30 cellular contexts compared by ENCODE assay signal in the genomic region with DNA sequence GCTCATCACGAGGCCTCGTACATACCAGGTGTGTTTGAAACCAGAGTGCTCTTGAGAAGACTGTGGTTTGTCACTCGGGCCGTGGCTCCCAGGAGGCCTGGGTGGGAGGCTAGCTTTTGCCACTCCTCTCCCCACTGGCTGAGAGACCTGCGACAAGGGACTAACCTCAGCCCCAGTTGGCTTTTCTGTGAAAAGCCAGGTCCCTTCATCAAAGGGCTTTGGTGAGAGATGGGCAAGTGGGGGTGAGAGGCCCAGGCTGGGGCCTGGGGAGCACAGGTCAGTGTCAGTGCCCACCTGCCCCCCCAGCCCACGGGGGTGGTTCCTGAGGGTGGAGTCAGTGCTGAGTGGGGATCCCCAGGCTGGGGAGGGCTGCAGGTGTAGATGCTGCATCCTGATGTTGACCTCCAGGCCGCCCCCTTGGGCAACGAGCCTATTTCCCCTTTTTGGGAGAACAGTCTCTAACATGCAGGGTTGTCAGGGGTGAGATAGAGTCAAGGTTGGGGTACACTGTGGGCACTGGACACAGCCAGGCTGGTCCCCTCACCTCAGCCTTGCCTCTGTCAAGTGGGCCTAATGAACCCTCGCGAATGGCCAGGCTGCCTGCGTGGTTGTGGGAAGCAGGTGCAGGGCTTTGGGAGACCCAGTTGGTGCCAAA. TPM values are rescaled to one million over a fixed set of nuclear protein-coding genes. Genes with fewer than 3 reads are reported as not detected.
A peak's percentile ranks its signal among the peaks of the same experiment; 100 is the strongest.
DNase-seq lines count a peak whose midpoint lies in the region; ATAC-seq, FAIRE-seq and TF ChIP-seq lines count a peak whose summit lies in the region.
"Had no signal": no experiment of that assay in that cellular context is flagged by ENCODE, and none has a peak within 500 bp of the region (broad histone marks: within the 10 kb centered on the region; RNA-seq: fewer than 3 reads in every experiment).

No MANE protein-coding gene starts in this region.

- intact Hi-C loops in HepG2 (cut with micrococcal nuclease; ENCODE audit: unreplicated experiment) = no loop called here
- intact Hi-C loops in OCI-LY7 (cut with micrococcal nuclease; ENCODE audit: unreplicated experiment) = no loop called here

- no peak overlapping the region for H3K9ac ChIP-seq in SK-N-SH
- no peak overlapping the region for H3K9ac ChIP-seq in HepG2 (ENCODE audit: insufficient read depth, low read depth, low read length)

- peaks cover 10% of the 10 kb centered on the region for H3F3A ChIP-seq in SK-N-SH (replicated peaks; ENCODE audit: insufficient read depth)

- in situ Hi-C loops in HepG2 (cut with HindIII; ENCODE audit: extremely low pct_ligation_motif_present, low pct_unique_long_range_greater_than_20kb) = no loop called here

- peaks cover 21 to 27% of the 10 kb centered on the region in 2 experiments for H3K36me3 ChIP-seq in SK-N-SH (replicated peaks in 1 of 2; ENCODE audit: control insufficient read depth in 1 of 2, insufficient read depth in 2 of 2, low read length in 1 of 2)
- peaks cover 15 to 44% of the 10 kb centered on the region in 2 experiments for H3K36me3 ChIP-seq in HepG2 (replicated peaks in 1 of 2; ENCODE audit: control insufficient read depth in 1 of 2, insufficient read depth in 2 of 2, low read length in 2 of 2)
- H3K36me3 ChIP-seq in OCI-LY7 (ENCODE audit: insufficient read depth, low read length) = peaks cover 86% of the 10 kb centered on the region

- no peak for FAIRE-seq in HepG2 (lab: Jason Lieb, UNC)
- FAIRE-seq: GM12892 had no signal

- no peak overlapping the region for H3K27ac Mint-ChIP-seq in stimulated activated effector memory CD8-positive, alpha-beta T cell treated with anti-CD3 and anti-CD28 coated beads, Interleukin-12 subunit alpha, Interleukin-12 subunit beta, amount 100 ng/mL, for 72 hours

- POLR2A ChIA-PET in SK-N-SH (lab: Yijun Ruan, JAX) = interaction anchor here (1.1 kb wide), 1 partner anchor 10 kb away, joined by 3 read pairs; a partner anchor contains a TSS
- POLR2A ChIA-PET in HepG2 (lab: Yijun Ruan, JAX) = no interaction called here
- POLR2A ChIA-PET in OCI-LY7 (lab: Charles Lee) = no interaction called here

- H3K4me3 ChIP-seq in SK-N-SH (ENCODE audit: low read depth in 2 of 2, low read length in 1 of 2) (no peak overlapping the region), NB4 (ENCODE audit: low read depth, low read length) (no peak overlapping the region), HepG2 (replicated peaks in 1 of 3; ENCODE audit: insufficient read depth in 1 of 3, low read depth in 2 of 3, low read length in 3 of 3) (no peak overlapping the region), OCI-LY7 (ENCODE audit: low read depth, low read length, poor library complexity, severe bottlenecking) (no peak overlapping the region)
- H3K4me3 ChIP-seq: PC-9 had no signal

- H3K4me2 ChIP-seq in SK-N-SH = no peak overlapping the region
- no peak overlapping the region for H3K4me2 ChIP-seq in HepG2 (ENCODE audit: low read depth, low read length)
- no peak overlapping the region for H3K4me2 ChIP-seq in OCI-LY7 (ENCODE audit: low read length)
- H3K4me2 ChIP-seq: PC-9 had no signal

- H3K9me3 Mint-ChIP-seq in stimulated activated effector memory CD8-positive, alpha-beta T cell treated with anti-CD3 and anti-CD28 coated beads, Interleukin-12 subunit alpha, Interleukin-12 subunit beta, amount 100 ng/mL, for 72 hours = no peaks in the 10 kb centered on the region
- H3K9me3 Mint-ChIP-seq: CD4-positive, CD25-positive, alpha-beta regulatory T cell had no signal

- WGBS in SK-N-SH (ENCODE audit: low lambda C conversion rate) = 100% methylated on average over 4 of the region's 11 CpGs
- WGBS in HepG2 (ENCODE audit: low lambda C conversion rate) = 92% methylated on average over 2 of the region's 11 CpGs

- H4K20me1 ChIP-seq in SK-N-SH (ENCODE audit: insufficient read depth) (no peaks in the 10 kb centered on the region), HepG2 (ENCODE audit: insufficient read depth, low read length) (no peaks in the 10 kb centered on the region), OCI-LY7 (ENCODE audit: insufficient read depth, low read length) (no peaks in the 10 kb centered on the region)

- no peak for TF ChIP-seq EP300 in SK-N-SH (IDR thresholded peaks at IDR 0.05; ENCODE audit: borderline replicate concordance in 1 of 2, low read depth in 1 of 2, low read length in 1 of 2)
- no peak for TF ChIP-seq EP300 in HepG2 (IDR thresholded peaks at IDR 0.05; ENCODE audit: low read depth in 2 of 2, low read length in 2 of 2)
- TF ChIP-seq EP300 in HepG2 (CRISPR knock-in tag; IDR thresholded peaks at IDR 0.05; ENCODE audit: borderline replicate concordance) = no peak

- peaks cover 8% of the 10 kb centered on the region; the same call in 1 of the 2 replicates for H3K79me2 ChIP-seq in SK-N-SH (ENCODE audit: insufficient read depth)
- H3K79me2 ChIP-seq in HepG2 (ENCODE audit: insufficient read depth, low read length) = no peaks in the 10 kb centered on the region
- no peaks in the 10 kb centered on the region for H3K79me2 ChIP-seq in OCI-LY7 (ENCODE audit: insufficient read depth, low read depth, low read length)

- H3K27ac ChIP-seq in SK-N-SH (ENCODE audit: low read depth in 2 of 2, low read length in 1 of 2) (no peak overlapping the region), HepG2 (ENCODE audit: extremely low read length, insufficient read depth, low read length) (no peak overlapping the region), OCI-LY7 (ENCODE audit: low read depth, low read length, poor library complexity, severe bottlenecking) (no peak overlapping the region)
- H3K27ac ChIP-seq: 22Rv1, PC-9 had no signal

- H3K36me3 Mint-ChIP-seq in stimulated activated effector memory CD8-positive, alpha-beta T cell treated with anti-CD3 and anti-CD28 coated beads, Interleukin-12 subunit alpha, Interleukin-12 subunit beta, amount 100 ng/mL, for 72 hours = peaks cover 88% of the 10 kb centered on the region

- no peaks in the 10 kb centered on the region for H3K9me3 ChIP-seq in SK-N-SH
- H3K9me3 ChIP-seq in HepG2 (ENCODE audit: low read length) = no peaks in the 10 kb centered on the region
- H3K9me3 ChIP-seq in OCI-LY7 (ENCODE audit: low read length) = no peaks in the 10 kb centered on the region

- no peaks in the 10 kb centered on the region for H3K9me2 ChIP-seq in SK-N-SH
- H3K9me2 ChIP-seq in OCI-LY7 (ENCODE audit: insufficient read depth, low read length) = no peaks in the 10 kb centered on the region

- BruUV-seq in HepG2 (replicated peaks; lab: Mats Ljungman, UMichigan) (no TSS peak), OCI-LY7 (replicated peaks; lab: Mats Ljungman, UMichigan) (no TSS peak)

- H3K4me3 Mint-ChIP-seq in stimulated activated effector memory CD8-positive, alpha-beta T cell treated with anti-CD3 and anti-CD28 coated beads, Interleukin-12 subunit alpha, Interleukin-12 subunit beta, amount 100 ng/mL, for 72 hours = no peak overlapping the region
- H3K4me3 Mint-ChIP-seq: CD4-positive, CD25-positive, alpha-beta regulatory T cell had no signal

- CTCF ChIA-PET in SK-N-SH (lab: Yijun Ruan, JAX) = interaction anchor here (1.1 kb wide), 1 partner anchor 10 kb away, joined by 5 read pairs; a partner anchor contains a TSS
- CTCF ChIA-PET in HepG2 (lab: Yijun Ruan, JAX; ENCODE audit: low intra/inter-chr PET ratio, low total read pairs) = no interaction called here
- CTCF ChIA-PET in OCI-LY7 (lab: Charles Lee; ENCODE audit: unreplicated experiment) = no interaction called here

- no peak overlapping the region for H2AFZ ChIP-seq in SK-N-SH (ENCODE audit: low read depth)
- no peak overlapping the region for H2AFZ ChIP-seq in HepG2 (ENCODE audit: low read length)
- no peak overlapping the region for H2AFZ ChIP-seq in OCI-LY7 (ENCODE audit: low read length)
- H2AFZ ChIP-seq: PC-9 had no signal

- no peak for TF ChIP-seq POLR2A in NB4 (IDR thresholded peaks at IDR 0.05; ENCODE audit: extremely low read depth, insufficient read length)
- TF ChIP-seq POLR2A in HepG2 (IDR thresholded peaks at IDR 0.05; ENCODE audit: insufficient read depth in 1 of 2, low read depth in 2 of 2, low read length in 2 of 2) = no peak

- ATAC-seq in SK-N-SH treated with all-trans-retinoic acid at 6 μM for 48 hours = no peak
- ATAC-seq in HepG2 = no peak
- ATAC-seq in stimulated activated effector memory CD8-positive, alpha-beta T cell treated with anti-CD3 and anti-CD28 coated beads, Interleukin-12 subunit alpha, Interleukin-12 subunit beta, amount 100 ng/mL, for 72 hours = peak; percentile 16

- no peaks in the 10 kb centered on the region for H3K27me3 ChIP-seq in SK-N-SH (ENCODE audit: insufficient read depth)
- H3K27me3 ChIP-seq in HepG2 (ENCODE audit: control insufficient read depth in 1 of 2, insufficient read depth in 2 of 2, low read length in 2 of 2) = no peaks in the 10 kb centered on the region

- TF ChIP-seq RAD21 in SK-N-SH (IDR thresholded peaks at IDR 0.05; ENCODE audit: low read length) (no peak), HepG2 (CRISPR knock-in tag; IDR thresholded peaks at IDR 0.05) (no peak)

- peaks cover 25% of the 10 kb centered on the region for H3K4me1 Mint-ChIP-seq in stimulated activated effector memory CD8-positive, alpha-beta T cell treated with anti-CD3 and anti-CD28 coated beads, Interleukin-12 subunit alpha, Interleukin-12 subunit beta, amount 100 ng/mL, for 72 hours

- H3K4me1 ChIP-seq in SK-N-SH (ENCODE audit: control insufficient read depth in 1 of 2, insufficient read depth in 2 of 2, low read depth in 1 of 2, low read length in 1 of 2) = no peaks in the 10 kb centered on the region
- H3K4me1 ChIP-seq in HepG2 (ENCODE audit: insufficient read depth, low read length) = no peaks in the 10 kb centered on the region
- no peaks in the 10 kb centered on the region for H3K4me1 ChIP-seq in OCI-LY7 (ENCODE audit: insufficient read depth, low read length, poor library complexity, severe bottlenecking)

- peak; percentile 26 for DNase-seq in SK-N-SH
- DNase-seq in NB4 (ENCODE audit: low read depth) = peak; percentile 38
- no peak for DNase-seq in HepG2 (ENCODE audit: low spot score)
- DNase-seq in stimulated activated effector memory CD8-positive, alpha-beta T cell treated with anti-CD3 and anti-CD28 coated beads, Interleukin-12 subunit alpha, Interleukin-12 subunit beta, amount 100 ng/mL, for 72 hours (ENCODE audit: low spot score in 2 of 2) = no peak
- DNase-seq in OCI-LY7 (ENCODE audit: low spot score) = no peak
- DNase-seq in midbrain (lab: John Stamatoyannopoulos, UW) = no peak
- DNase-seq in activated CD8-positive, alpha-beta memory T cell treated with anti-CD3 and anti-CD28 coated beads, Interleukin-2, amount 50 U/mL, for 48 hours = no peak
- DNase-seq: CD4-positive, CD25-positive, alpha-beta regulatory T cell; COR-L47; DMS 273 treated with DMSO at 0.1 percent for 48 hours; DMS79; EL; GDM1; Kasumi-1; NCI-H1105; NCI-H1436 treated with DMSO at 0.1 percent for 48 hours; NCI-H187 treated with DMSO at 0.1 percent for 48 hours; NCI-H446; NCI-H524 treated with DMSO at 0.1 percent for 48 hours; NCI-H82; NK-92 treated with Interleukin-12 subunit alpha and Interleukin-12 subunit beta, amount 100 ng/mL, for 24 hours; PC-9; RPMI8226; SHP77; SW 1271 had no signal

- TF ChIP-seq CTCF in SK-N-SH (IDR thresholded peaks at IDR 0.05) = no peak
- no peak for TF ChIP-seq CTCF in NB4 (IDR thresholded peaks at IDR 0.05; ENCODE audit: low read depth, low read length)
- no peak for TF ChIP-seq CTCF in HepG2 (CRISPR knock-in tag; IDR thresholded peaks at IDR 0.05)
- no peak for TF ChIP-seq CTCF in OCI-LY7 (conservative IDR thresholded peaks at IDR 0.05; ENCODE audit: low read length)

RNA-seq across cellular contexts. Expression of a gene that starts 0.7 kb away (rescaled TPM):
- polyA plus RNA-seq in SK-N-SH (2012; rRNA removed) (1.1 and 1.2 TPM in 2 replicates), HepG2 (2011; rRNA removed) (0.46 and 0.51 TPM in 2 replicates)
- polyA plus RNA-seq in SK-N-SH (2012; cell fraction: cytosol; rRNA removed) = 0.54 and 0.93 TPM in 2 replicates
- 6.1 and 7.2 TPM in 2 replicates for polyA plus RNA-seq in SK-N-SH (2012; cell fraction: nucleus; rRNA removed)
- total RNA-seq in HepG2 (2016; rRNA removed; fragmentation: Illumina TruSeq; extraction: Trizol) (0.17 and 0.20 TPM in 2 replicates), OCI-LY7 (2022) (2.5 and 2.6 TPM in 2 replicates)
- 0.09 TPM in 1 of 2 replicates, not detected in the other for total RNA-seq in HepG2 (2016; cell fraction: cytosol; rRNA removed; fragmentation: Illumina TruSeq; extraction: Trizol; ENCODE audit: low read depth)
- 0.15 and 0.19 TPM in 2 replicates for total RNA-seq in HepG2 (2016; cell fraction: insoluble cytoplasmic fraction; rRNA removed; fragmentation: Illumina TruSeq; extraction: Trizol)
- total RNA-seq in HepG2 (2016; cell fraction: membrane; rRNA removed; fragmentation: Illumina TruSeq; extraction: Trizol) = 0.10 and 0.15 TPM in 2 replicates
- total RNA-seq in HepG2 (2016; cell fraction: nucleus; rRNA removed; fragmentation: Illumina TruSeq; extraction: Trizol) = 0.25 and 0.43 TPM in 2 replicates
- polyA plus RNA-seq in HepG2 (2011; cell fraction: cytosol; rRNA removed) = 0.14 and 0.17 TPM in 2 replicates
- 3.1 and 3.8 TPM in 2 replicates for polyA plus RNA-seq in HepG2 (2011; cell fraction: nucleus; rRNA removed)
- 0.72 and 0.89 TPM in 2 replicates for polyA plus RNA-seq in HepG2 (2012)
- 0.03 TPM in 1 of 2 replicates, not detected in the other for polyA plus RNA-seq in HepG2 (2016; cell fraction: cytosol; fragmentation: Illumina TruSeq; extraction: Trizol; ENCODE audit: low read depth)
- polyA plus RNA-seq in HepG2 (2016; cell fraction: insoluble cytoplasmic fraction; fragmentation: Illumina TruSeq; extraction: Trizol; ENCODE audit: low read depth) = 0.05 and 0.12 TPM in 2 replicates
- polyA plus RNA-seq in HepG2 (2016; cell fraction: membrane; fragmentation: Illumina TruSeq; extraction: Trizol; ENCODE audit: low read depth) = 0.11 TPM in 1 of 2 replicates, not detected in the other
- 0.65 and 0.97 TPM in 2 replicates for polyA plus RNA-seq in HepG2 (2016; cell fraction: nucleus; fragmentation: Illumina TruSeq; extraction: Trizol; ENCODE audit: insufficient read depth, low read depth)
- polyA minus RNA-seq in HepG2 (2011; rRNA and poly(A)+ RNA removed; ENCODE audit: low replicate concordance) = 3.6 TPM in 2 replicates
- polyA minus RNA-seq in HepG2 (2011; cell fraction: cytosol; rRNA and poly(A)+ RNA removed) = 0.20 and 0.35 TPM in 2 replicates
- 2.0 and 2.4 TPM in 2 replicates for polyA minus RNA-seq in HepG2 (2011; cell fraction: nucleus; rRNA and poly(A)+ RNA removed)
- total RNA-seq in OCI-LY7 (2014; rRNA removed; shearing (Covaris generic)) = 0.57 and 0.85 TPM in 2 replicates

RNA-seq across cellular contexts. Expression of a gene that starts 10.3 kb away (rescaled TPM):
- polyA plus RNA-seq in SK-N-SH (2012; rRNA removed) (34.1 and 36.6 TPM in 2 replicates), HepG2 (2011; rRNA removed) (10.8 and 13.4 TPM in 2 replicates)
- 23.8 and 30.6 TPM in 2 replicates for polyA plus RNA-seq in SK-N-SH (2012; cell fraction: cytosol; rRNA removed)
- 29.1 and 29.6 TPM in 2 replicates for polyA plus RNA-seq in SK-N-SH (2012; cell fraction: nucleus; rRNA removed)
- total RNA-seq in HepG2 (2016; rRNA removed; fragmentation: Illumina TruSeq; extraction: Trizol) (46.6 and 52.3 TPM in 2 replicates), OCI-LY7 (2022) (26.3 and 32.1 TPM in 2 replicates)
- total RNA-seq in HepG2 (2016; cell fraction: cytosol; rRNA removed; fragmentation: Illumina TruSeq; extraction: Trizol; ENCODE audit: low read depth) = 5.2 and 5.4 TPM in 2 replicates
- 41.4 and 47.5 TPM in 2 replicates for total RNA-seq in HepG2 (2016; cell fraction: insoluble cytoplasmic fraction; rRNA removed; fragmentation: Illumina TruSeq; extraction: Trizol)
- total RNA-seq in HepG2 (2016; cell fraction: membrane; rRNA removed; fragmentation: Illumina TruSeq; extraction: Trizol) = 11.1 and 15.5 TPM in 2 replicates
- total RNA-seq in HepG2 (2016; cell fraction: nucleus; rRNA removed; fragmentation: Illumina TruSeq; extraction: Trizol) = 19.7 and 21.0 TPM in 2 replicates
- 10.4 and 13.0 TPM in 2 replicates for polyA plus RNA-seq in HepG2 (2011; cell fraction: cytosol; rRNA removed)
- 13.4 and 14.2 TPM in 2 replicates for polyA plus RNA-seq in HepG2 (2011; cell fraction: nucleus; rRNA removed)
- polyA plus RNA-seq in HepG2 (2012) = 13.3 and 14.3 TPM in 2 replicates
- 4.1 and 4.4 TPM in 2 replicates for polyA plus RNA-seq in HepG2 (2016; cell fraction: cytosol; fragmentation: Illumina TruSeq; extraction: Trizol; ENCODE audit: low read depth)
- 36.7 and 46.2 TPM in 2 replicates for polyA plus RNA-seq in HepG2 (2016; cell fraction: insoluble cytoplasmic fraction; fragmentation: Illumina TruSeq; extraction: Trizol; ENCODE audit: low read depth)
- polyA plus RNA-seq in HepG2 (2016; cell fraction: membrane; fragmentation: Illumina TruSeq; extraction: Trizol; ENCODE audit: low read depth) = 5.9 and 7.9 TPM in 2 replicates
- polyA plus RNA-seq in HepG2 (2016; cell fraction: nucleus; fragmentation: Illumina TruSeq; extraction: Trizol; ENCODE audit: insufficient read depth, low read depth) = 23.1 and 26.5 TPM in 2 replicates
- 25.6 and 30.2 TPM in 2 replicates for polyA minus RNA-seq in HepG2 (2011; rRNA and poly(A)+ RNA removed; ENCODE audit: low replicate concordance)
- 12.1 and 17.9 TPM in 2 replicates for polyA minus RNA-seq in HepG2 (2011; cell fraction: cytosol; rRNA and poly(A)+ RNA removed)
- polyA minus RNA-seq in HepG2 (2011; cell fraction: nucleus; rRNA and poly(A)+ RNA removed) = 13.7 and 20.3 TPM in 2 replicates
- 34.4 and 35.8 TPM in 2 replicates for total RNA-seq in OCI-LY7 (2014; rRNA removed; shearing (Covaris generic))

RNA-seq across cellular contexts. Expression of a gene that starts 13.1 kb away (rescaled TPM):
- polyA plus RNA-seq in SK-N-SH (2012; rRNA removed) (69.5 and 77.6 TPM in 2 replicates), HepG2 (2011; rRNA removed) (39.3 and 48.3 TPM in 2 replicates)
- 42.6 and 43.6 TPM in 2 replicates for polyA plus RNA-seq in SK-N-SH (2012; cell fraction: cytosol; rRNA removed)
- polyA plus RNA-seq in SK-N-SH (2012; cell fraction: nucleus; rRNA removed) = 308 and 364 TPM in 2 replicates
- total RNA-seq in HepG2 (2016; rRNA removed; fragmentation: Illumina TruSeq; extraction: Trizol) (9.6 and 16.5 TPM in 2 replicates), OCI-LY7 (2022) (53.2 and 74.8 TPM in 2 replicates)
- 2.8 and 3.0 TPM in 2 replicates for total RNA-seq in HepG2 (2016; cell fraction: cytosol; rRNA removed; fragmentation: Illumina TruSeq; extraction: Trizol; ENCODE audit: low read depth)
- 8.4 and 15.9 TPM in 2 replicates for total RNA-seq in HepG2 (2016; cell fraction: insoluble cytoplasmic fraction; rRNA removed; fragmentation: Illumina TruSeq; extraction: Trizol)
- total RNA-seq in HepG2 (2016; cell fraction: membrane; rRNA removed; fragmentation: Illumina TruSeq; extraction: Trizol) = 4.9 and 7.0 TPM in 2 replicates
- total RNA-seq in HepG2 (2016; cell fraction: nucleus; rRNA removed; fragmentation: Illumina TruSeq; extraction: Trizol) = 16.4 and 17.2 TPM in 2 replicates
- 18.2 and 20.7 TPM in 2 replicates for polyA plus RNA-seq in HepG2 (2011; cell fraction: cytosol; rRNA removed)
- polyA plus RNA-seq in HepG2 (2011; cell fraction: nucleus; rRNA removed) = 185 and 188 TPM in 2 replicates
- polyA plus RNA-seq in HepG2 (2012) = 26.4 and 29.2 TPM in 2 replicates
- 3.2 and 3.5 TPM in 2 replicates for polyA plus RNA-seq in HepG2 (2016; cell fraction: cytosol; fragmentation: Illumina TruSeq; extraction: Trizol; ENCODE audit: low read depth)
- polyA plus RNA-seq in HepG2 (2016; cell fraction: insoluble cytoplasmic fraction; fragmentation: Illumina TruSeq; extraction: Trizol; ENCODE audit: low read depth) = 14.6 and 14.8 TPM in 2 replicates
- 6.2 and 6.8 TPM in 2 replicates for polyA plus RNA-seq in HepG2 (2016; cell fraction: membrane; fragmentation: Illumina TruSeq; extraction: Trizol; ENCODE audit: low read depth)
- 61.4 and 71.7 TPM in 2 replicates for polyA plus RNA-seq in HepG2 (2016; cell fraction: nucleus; fragmentation: Illumina TruSeq; extraction: Trizol; ENCODE audit: insufficient read depth, low read depth)
- polyA minus RNA-seq in HepG2 (2011; rRNA and poly(A)+ RNA removed; ENCODE audit: low replicate concordance) = 37.0 and 50.0 TPM in 2 replicates
- polyA minus RNA-seq in HepG2 (2011; cell fraction: cytosol; rRNA and poly(A)+ RNA removed) = 7.5 and 8.4 TPM in 2 replicates
- 37.6 and 43.0 TPM in 2 replicates for polyA minus RNA-seq in HepG2 (2011; cell fraction: nucleus; rRNA and poly(A)+ RNA removed)
- 44.0 and 46.6 TPM in 2 replicates for total RNA-seq in OCI-LY7 (2014; rRNA removed; shearing (Covaris generic))

RNA-seq across cellular contexts. Expression of a gene that starts 55.6 kb away (rescaled TPM):
- polyA plus RNA-seq in SK-N-SH (2012; rRNA removed) (2.0 and 3.2 TPM in 2 replicates), HepG2 (2011; rRNA removed) (0.18 and 0.30 TPM in 2 replicates)
- 1.0 and 2.3 TPM in 2 replicates for polyA plus RNA-seq in SK-N-SH (2012; cell fraction: cytosol; rRNA removed)
- polyA plus RNA-seq in SK-N-SH (2012; cell fraction: nucleus; rRNA removed) = 10.9 and 13.2 TPM in 2 replicates
- total RNA-seq in HepG2 (2016; rRNA removed; fragmentation: Illumina TruSeq; extraction: Trizol) (0.22 and 0.29 TPM in 2 replicates), OCI-LY7 (2022) (9.7 and 11.5 TPM in 2 replicates)
- 0.10 and 0.18 TPM in 2 replicates for total RNA-seq in HepG2 (2016; cell fraction: cytosol; rRNA removed; fragmentation: Illumina TruSeq; extraction: Trizol; ENCODE audit: low read depth)
- total RNA-seq in HepG2 (2016; cell fraction: insoluble cytoplasmic fraction; rRNA removed; fragmentation: Illumina TruSeq; extraction: Trizol) = 0.27 and 0.45 TPM in 2 replicates
- 0.09 and 0.21 TPM in 2 replicates for total RNA-seq in HepG2 (2016; cell fraction: membrane; rRNA removed; fragmentation: Illumina TruSeq; extraction: Trizol)
- total RNA-seq in HepG2 (2016; cell fraction: nucleus; rRNA removed; fragmentation: Illumina TruSeq; extraction: Trizol) = 0.38 and 0.47 TPM in 2 replicates
- polyA plus RNA-seq in HepG2 (2011; cell fraction: cytosol; rRNA removed) = 0.10 and 0.19 TPM in 2 replicates
- polyA plus RNA-seq in HepG2 (2011; cell fraction: nucleus; rRNA removed) = 1.7 and 2.2 TPM in 2 replicates
- polyA plus RNA-seq in HepG2 (2012) = 1.6 and 2.0 TPM in 2 replicates
- 0.05 and 0.07 TPM in 2 replicates for polyA plus RNA-seq in HepG2 (2016; cell fraction: cytosol; fragmentation: Illumina TruSeq; extraction: Trizol; ENCODE audit: low read depth)
- 0.45 and 0.47 TPM in 2 replicates for polyA plus RNA-seq in HepG2 (2016; cell fraction: insoluble cytoplasmic fraction; fragmentation: Illumina TruSeq; extraction: Trizol; ENCODE audit: low read depth)
- polyA plus RNA-seq in HepG2 (2016; cell fraction: membrane; fragmentation: Illumina TruSeq; extraction: Trizol; ENCODE audit: low read depth) = 0.09 and 0.14 TPM in 2 replicates
- polyA plus RNA-seq in HepG2 (2016; cell fraction: nucleus; fragmentation: Illumina TruSeq; extraction: Trizol; ENCODE audit: insufficient read depth, low read depth) = 1.5 and 1.6 TPM in 2 replicates
- 0.16 and 0.23 TPM in 2 replicates for polyA minus RNA-seq in HepG2 (2011; rRNA and poly(A)+ RNA removed; ENCODE audit: low replicate concordance)
- polyA minus RNA-seq in HepG2 (2011; cell fraction: cytosol; rRNA and poly(A)+ RNA removed) = 0.18 and 0.69 TPM in 2 replicates
- 0.25 and 0.39 TPM in 2 replicates for polyA minus RNA-seq in HepG2 (2011; cell fraction: nucleus; rRNA and poly(A)+ RNA removed)
- 1.3 and 2.3 TPM in 2 replicates for total RNA-seq in OCI-LY7 (2014; rRNA removed; shearing (Covaris generic))
- total RNA-seq: H4 had no signal
- polyA plus RNA-seq: BJ; CD4-positive, CD25-positive, alpha-beta regulatory T cell had no signal

Comparison
In these comparisons a context has a peak if more than half of its experiments do, and no peak if none do; other contexts are left out.
1. DNase-seq: peak in SK-N-SH (single experiment) and NB4 (single experiment); none in HepG2 (single experiment), stimulated activated effector memory CD8-positive, alpha-beta T cell treated with anti-CD3 and anti-CD28 coated beads, Interleukin-12 subunit alpha, Interleukin-12 subunit beta, amount 100 ng/mL, for 72 hours (0 of 2), OCI-LY7 (single experiment), midbrain (single experiment) and activated CD8-positive, alpha-beta memory T cell treated with anti-CD3 and anti-CD28 coated beads, Interleukin-2, amount 50 U/mL, for 48 hours (single experiment).